ENCODE assay signal across 1 cellular context in the genomic region with DNA sequence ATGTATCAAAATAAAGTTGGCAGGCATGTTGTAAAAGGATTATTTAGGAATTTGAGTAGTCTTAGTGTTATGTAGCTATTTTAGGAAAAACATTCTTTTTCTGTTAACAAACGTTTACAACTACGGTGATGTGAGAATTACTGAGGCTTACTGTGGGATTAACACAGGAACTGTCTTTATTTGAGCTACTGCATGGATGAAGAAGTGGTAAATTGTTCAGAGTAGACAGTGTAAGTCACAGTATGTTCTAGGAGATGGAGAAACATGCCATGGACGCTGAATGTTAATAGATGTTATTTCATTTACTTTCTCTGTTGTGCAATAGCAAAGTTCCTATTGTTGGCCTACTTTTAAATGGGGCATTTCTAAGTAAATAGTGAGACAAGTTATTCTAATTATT.
A peak's percentile ranks its signal among the peaks of the same experiment; 100 is the strongest.
TF ChIP-seq lines count a peak whose summit lies in the region.

No MANE protein-coding gene starts in this region.

TF ChIP-seq in HepG2, 621 proteins besides CTCF, POLR2A, EP300 and RAD21 (continued from another document):
- TF ChIP-seq ZNF773 (CRISPR knock-in tag; IDR thresholded peaks at IDR 0.05; ENCODE audit: borderline replicate concordance) (no peak), NFYC (CRISPR knock-in tag; IDR thresholded peaks at IDR 0.05) (no peak), TCF7L2 (IDR thresholded peaks at IDR 0.05; ENCODE audit: low read depth, low read length) (no peak), ZNF839 (CRISPR knock-in tag; IDR thresholded peaks at IDR 0.05; ENCODE audit: borderline replicate concordance) (no peak), FOXP1 (IDR thresholded peaks at IDR 0.05) (no peak), FOXP1 (CRISPR knock-in tag; IDR thresholded peaks at IDR 0.05) (no peak), GATAD1 (CRISPR knock-in tag; IDR thresholded peaks at IDR 0.05) (0 out of 2 replicates have a peak, but pooled peaks have one; percentile 4), MAF1 (CRISPR knock-in tag; IDR thresholded peaks at IDR 0.05; ENCODE audit: borderline replicate concordance) (no peak), SOX13 (IDR thresholded peaks at IDR 0.05) (no peak), SOX13 (CRISPR knock-in tag; conservative IDR thresholded peaks at IDR 0.05 in 1 of 2, IDR thresholded peaks at IDR 0.05 in 1 of 2) (peak in 1 of 2 experiments; percentile 47; a peak in 1 of 4 replicates), NFKBIZ (CRISPR knock-in tag; IDR thresholded peaks at IDR 0.05) (no peak), NFATC3 (CRISPR knock-in tag; IDR thresholded peaks at IDR 0.05) (no peak), KAT8 (CRISPR knock-in tag; IDR thresholded peaks at IDR 0.05) (peak; percentile 35; the same call in 1 of the 2 replicates), PITX1 (CRISPR knock-in tag; IDR thresholded peaks at IDR 0.05) (no peak), SRY (CRISPR knock-in tag; IDR thresholded peaks at IDR 0.05) (no peak), ZSCAN22 (CRISPR knock-in tag; IDR thresholded peaks at IDR 0.05) (no peak), MIER2 (CRISPR knock-in tag; IDR thresholded peaks at IDR 0.05) (no peak), SAP130 (CRISPR knock-in tag; IDR thresholded peaks at IDR 0.05; ENCODE audit: low read depth) (peak; percentile 32; the same call in 1 of the 2 replicates), HMG20A (CRISPR knock-in tag; IDR thresholded peaks at IDR 0.05; ENCODE audit: borderline replicate concordance) (no peak), ZNF143 (CRISPR knock-in tag; IDR thresholded peaks at IDR 0.05) (no peak), ZNF777 (CRISPR knock-in tag; IDR thresholded peaks at IDR 0.05) (no peak), RARG (CRISPR knock-in tag; IDR thresholded peaks at IDR 0.05; ENCODE audit: low read depth) (no peak), ESRRA (CRISPR knock-in tag; IDR thresholded peaks at IDR 0.05; ENCODE audit: low read depth) (no peak), ZIK1 (CRISPR knock-in tag; IDR thresholded peaks at IDR 0.05; ENCODE audit: borderline replicate concordance, low read depth) (no peak), ZNF24 (IDR thresholded peaks at IDR 0.05) (no peak)
- TF ChIP-seq, protein P1, sequence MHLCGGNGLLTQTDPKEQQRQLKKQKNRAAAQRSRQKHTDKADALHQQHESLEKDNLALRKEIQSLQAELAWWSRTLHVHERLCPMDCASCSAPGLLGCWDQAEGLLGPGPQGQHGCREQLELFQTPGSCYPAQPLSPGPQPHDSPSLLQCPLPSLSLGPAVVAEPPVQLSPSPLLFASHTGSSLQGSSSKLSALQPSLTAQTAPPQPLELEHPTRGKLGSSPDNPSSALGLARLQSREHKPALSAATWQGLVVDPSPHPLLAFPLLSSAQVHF (CRISPR knock-in tag; IDR thresholded peaks at IDR 0.05), result no peak
- TF ChIP-seq, protein P2, sequence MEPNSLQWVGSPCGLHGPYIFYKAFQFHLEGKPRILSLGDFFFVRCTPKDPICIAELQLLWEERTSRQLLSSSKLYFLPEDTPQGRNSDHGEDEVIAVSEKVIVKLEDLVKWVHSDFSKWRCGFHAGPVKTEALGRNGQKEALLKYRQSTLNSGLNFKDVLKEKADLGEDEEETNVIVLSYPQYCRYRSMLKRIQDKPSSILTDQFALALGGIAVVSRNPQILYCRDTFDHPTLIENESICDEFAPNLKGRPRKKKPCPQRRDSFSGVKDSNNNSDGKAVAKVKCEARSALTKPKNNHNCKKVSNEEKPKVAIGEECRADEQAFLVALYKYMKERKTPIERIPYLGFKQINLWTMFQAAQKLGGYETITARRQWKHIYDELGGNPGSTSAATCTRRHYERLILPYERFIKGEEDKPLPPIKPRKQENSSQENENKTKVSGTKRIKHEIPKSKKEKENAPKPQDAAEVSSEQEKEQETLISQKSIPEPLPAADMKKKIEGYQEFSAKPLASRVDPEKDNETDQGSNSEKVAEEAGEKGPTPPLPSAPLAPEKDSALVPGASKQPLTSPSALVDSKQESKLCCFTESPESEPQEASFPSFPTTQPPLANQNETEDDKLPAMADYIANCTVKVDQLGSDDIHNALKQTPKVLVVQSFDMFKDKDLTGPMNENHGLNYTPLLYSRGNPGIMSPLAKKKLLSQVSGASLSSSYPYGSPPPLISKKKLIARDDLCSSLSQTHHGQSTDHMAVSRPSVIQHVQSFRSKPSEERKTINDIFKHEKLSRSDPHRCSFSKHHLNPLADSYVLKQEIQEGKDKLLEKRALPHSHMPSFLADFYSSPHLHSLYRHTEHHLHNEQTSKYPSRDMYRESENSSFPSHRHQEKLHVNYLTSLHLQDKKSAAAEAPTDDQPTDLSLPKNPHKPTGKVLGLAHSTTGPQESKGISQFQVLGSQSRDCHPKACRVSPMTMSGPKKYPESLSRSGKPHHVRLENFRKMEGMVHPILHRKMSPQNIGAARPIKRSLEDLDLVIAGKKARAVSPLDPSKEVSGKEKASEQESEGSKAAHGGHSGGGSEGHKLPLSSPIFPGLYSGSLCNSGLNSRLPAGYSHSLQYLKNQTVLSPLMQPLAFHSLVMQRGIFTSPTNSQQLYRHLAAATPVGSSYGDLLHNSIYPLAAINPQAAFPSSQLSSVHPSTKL (CRISPR knock-in tag; IDR thresholded peaks at IDR 0.05), result peak; percentile 24; the same call in 1 of the 2 replicates
- TF ChIP-seq, protein P3, sequence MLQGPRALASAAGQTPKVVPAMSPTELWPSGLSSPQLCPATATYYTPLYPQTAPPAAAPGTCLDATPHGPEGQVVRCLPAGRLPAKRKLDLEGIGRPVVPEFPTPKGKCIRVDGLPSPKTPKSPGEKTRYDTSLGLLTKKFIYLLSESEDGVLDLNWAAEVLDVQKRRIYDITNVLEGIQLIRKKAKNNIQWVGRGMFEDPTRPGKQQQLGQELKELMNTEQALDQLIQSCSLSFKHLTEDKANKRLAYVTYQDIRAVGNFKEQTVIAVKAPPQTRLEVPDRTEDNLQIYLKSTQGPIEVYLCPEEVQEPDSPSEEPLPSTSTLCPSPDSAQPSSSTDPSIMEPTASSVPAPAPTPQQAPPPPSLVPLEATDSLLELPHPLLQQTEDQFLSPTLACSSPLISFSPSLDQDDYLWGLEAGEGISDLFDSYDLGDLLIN (CRISPR knock-in tag; IDR thresholded peaks at IDR 0.05; ENCODE audit: borderline replicate concordance), result no peak
- TF ChIP-seq, protein P4, sequence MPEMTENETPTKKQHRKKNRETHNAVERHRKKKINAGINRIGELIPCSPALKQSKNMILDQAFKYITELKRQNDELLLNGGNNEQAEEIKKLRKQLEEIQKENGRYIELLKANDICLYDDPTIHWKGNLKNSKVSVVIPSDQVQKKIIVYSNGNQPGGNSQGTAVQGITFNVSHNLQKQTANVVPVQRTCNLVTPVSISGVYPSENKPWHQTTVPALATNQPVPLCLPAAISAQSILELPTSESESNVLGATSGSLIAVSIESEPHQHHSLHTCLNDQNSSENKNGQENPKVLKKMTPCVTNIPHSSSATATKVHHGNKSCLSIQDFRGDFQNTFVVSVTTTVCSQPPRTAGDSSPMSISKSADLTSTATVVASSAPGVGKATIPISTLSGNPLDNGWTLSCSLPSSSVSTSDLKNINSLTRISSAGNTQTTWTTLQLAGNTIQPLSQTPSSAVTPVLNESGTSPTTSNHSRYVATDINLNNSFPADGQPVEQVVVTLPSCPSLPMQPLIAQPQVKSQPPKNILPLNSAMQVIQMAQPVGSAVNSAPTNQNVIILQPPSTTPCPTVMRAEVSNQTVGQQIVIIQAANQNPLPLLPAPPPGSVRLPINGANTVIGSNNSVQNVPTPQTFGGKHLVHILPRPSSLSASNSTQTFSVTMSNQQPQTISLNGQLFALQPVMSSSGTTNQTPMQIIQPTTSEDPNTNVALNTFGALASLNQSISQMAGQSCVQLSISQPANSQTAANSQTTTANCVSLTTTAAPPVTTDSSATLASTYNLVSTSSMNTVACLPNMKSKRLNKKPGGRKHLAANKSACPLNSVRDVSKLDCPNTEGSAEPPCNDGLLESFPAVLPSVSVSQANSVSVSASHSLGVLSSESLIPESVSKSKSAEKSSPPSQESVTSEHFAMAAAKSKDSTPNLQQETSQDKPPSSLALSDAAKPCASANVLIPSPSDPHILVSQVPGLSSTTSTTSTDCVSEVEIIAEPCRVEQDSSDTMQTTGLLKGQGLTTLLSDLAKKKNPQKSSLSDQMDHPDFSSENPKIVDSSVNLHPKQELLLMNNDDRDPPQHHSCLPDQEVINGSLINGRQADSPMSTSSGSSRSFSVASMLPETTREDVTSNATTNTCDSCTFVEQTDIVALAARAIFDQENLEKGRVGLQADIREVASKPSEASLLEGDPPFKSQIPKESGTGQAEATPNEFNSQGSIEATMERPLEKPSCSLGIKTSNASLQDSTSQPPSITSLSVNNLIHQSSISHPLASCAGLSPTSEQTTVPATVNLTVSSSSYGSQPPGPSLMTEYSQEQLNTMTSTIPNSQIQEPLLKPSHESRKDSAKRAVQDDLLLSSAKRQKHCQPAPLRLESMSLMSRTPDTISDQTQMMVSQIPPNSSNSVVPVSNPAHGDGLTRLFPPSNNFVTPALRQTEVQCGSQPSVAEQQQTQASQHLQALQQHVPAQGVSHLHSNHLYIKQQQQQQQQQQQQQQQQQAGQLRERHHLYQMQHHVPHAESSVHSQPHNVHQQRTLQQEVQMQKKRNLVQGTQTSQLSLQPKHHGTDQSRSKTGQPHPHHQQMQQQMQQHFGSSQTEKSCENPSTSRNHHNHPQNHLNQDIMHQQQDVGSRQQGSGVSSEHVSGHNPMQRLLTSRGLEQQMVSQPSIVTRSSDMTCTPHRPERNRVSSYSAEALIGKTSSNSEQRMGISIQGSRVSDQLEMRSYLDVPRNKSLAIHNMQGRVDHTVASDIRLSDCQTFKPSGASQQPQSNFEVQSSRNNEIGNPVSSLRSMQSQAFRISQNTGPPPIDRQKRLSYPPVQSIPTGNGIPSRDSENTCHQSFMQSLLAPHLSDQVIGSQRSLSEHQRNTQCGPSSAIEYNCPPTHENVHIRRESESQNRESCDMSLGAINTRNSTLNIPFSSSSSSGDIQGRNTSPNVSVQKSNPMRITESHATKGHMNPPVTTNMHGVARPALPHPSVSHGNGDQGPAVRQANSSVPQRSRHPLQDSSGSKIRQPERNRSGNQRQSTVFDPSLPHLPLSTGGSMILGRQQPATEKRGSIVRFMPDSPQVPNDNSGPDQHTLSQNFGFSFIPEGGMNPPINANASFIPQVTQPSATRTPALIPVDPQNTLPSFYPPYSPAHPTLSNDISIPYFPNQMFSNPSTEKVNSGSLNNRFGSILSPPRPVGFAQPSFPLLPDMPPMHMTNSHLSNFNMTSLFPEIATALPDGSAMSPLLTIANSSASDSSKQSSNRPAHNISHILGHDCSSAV (CRISPR knock-in tag; IDR thresholded peaks at IDR 0.05; ENCODE audit: borderline replicate concordance), result no peak
- TF ChIP-seq, protein P5, sequence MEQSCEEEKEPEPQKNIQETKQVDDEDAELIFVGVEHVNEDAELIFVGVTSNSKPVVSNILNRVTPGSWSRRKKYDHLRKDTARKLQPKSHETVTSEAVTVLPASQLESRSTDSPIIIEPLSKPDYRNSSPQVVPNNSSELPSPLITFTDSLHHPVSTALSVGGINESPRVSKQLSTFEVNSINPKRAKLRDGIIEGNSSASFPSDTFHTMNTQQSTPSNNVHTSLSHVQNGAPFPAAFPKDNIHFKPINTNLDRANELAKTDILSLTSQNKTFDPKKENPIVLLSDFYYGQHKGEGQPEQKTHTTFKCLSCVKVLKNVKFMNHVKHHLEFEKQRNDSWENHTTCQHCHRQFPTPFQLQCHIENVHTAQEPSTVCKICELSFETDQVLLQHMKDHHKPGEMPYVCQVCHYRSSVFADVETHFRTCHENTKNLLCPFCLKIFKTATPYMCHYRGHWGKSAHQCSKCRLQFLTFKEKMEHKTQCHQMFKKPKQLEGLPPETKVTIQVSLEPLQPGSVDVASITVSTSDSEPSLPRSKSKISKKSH (CRISPR knock-in tag; IDR thresholded peaks at IDR 0.05; ENCODE audit: borderline replicate concordance), result no peak
- TF ChIP-seq, protein P6, sequence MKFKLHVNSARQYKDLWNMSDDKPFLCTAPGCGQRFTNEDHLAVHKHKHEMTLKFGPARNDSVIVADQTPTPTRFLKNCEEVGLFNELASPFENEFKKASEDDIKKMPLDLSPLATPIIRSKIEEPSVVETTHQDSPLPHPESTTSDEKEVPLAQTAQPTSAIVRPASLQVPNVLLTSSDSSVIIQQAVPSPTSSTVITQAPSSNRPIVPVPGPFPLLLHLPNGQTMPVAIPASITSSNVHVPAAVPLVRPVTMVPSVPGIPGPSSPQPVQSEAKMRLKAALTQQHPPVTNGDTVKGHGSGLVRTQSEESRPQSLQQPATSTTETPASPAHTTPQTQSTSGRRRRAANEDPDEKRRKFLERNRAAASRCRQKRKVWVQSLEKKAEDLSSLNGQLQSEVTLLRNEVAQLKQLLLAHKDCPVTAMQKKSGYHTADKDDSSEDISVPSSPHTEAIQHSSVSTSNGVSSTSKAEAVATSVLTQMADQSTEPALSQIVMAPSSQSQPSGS (CRISPR knock-in tag; IDR thresholded peaks at IDR 0.05), result no peak
- TF ChIP-seq, protein P7, sequence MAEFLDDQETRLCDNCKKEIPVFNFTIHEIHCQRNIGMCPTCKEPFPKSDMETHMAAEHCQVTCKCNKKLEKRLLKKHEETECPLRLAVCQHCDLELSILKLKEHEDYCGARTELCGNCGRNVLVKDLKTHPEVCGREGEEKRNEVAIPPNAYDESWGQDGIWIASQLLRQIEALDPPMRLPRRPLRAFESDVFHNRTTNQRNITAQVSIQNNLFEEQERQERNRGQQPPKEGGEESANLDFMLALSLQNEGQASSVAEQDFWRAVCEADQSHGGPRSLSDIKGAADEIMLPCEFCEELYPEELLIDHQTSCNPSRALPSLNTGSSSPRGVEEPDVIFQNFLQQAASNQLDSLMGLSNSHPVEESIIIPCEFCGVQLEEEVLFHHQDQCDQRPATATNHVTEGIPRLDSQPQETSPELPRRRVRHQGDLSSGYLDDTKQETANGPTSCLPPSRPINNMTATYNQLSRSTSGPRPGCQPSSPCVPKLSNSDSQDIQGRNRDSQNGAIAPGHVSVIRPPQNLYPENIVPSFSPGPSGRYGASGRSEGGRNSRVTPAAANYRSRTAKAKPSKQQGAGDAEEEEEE (CRISPR knock-in tag; IDR thresholded peaks at IDR 0.05; ENCODE audit: borderline replicate concordance), result no peak
- TF ChIP-seq, protein P8, sequence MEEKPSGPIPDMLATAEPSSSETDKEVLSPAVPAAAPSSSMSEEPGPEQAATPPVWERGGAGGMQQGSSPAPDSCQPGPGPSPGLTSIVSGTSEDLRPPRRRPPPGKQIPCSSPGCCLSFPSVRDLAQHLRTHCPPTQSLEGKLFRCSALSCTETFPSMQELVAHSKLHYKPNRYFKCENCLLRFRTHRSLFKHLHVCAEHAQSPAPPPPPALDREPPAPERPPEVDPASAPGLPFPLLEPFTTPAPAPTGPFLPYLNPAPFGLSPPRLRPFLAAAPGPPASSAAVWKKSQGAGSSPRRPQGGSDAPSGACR (CRISPR knock-in tag; IDR thresholded peaks at IDR 0.05), result no peak
- TF ChIP-seq, protein P9, sequence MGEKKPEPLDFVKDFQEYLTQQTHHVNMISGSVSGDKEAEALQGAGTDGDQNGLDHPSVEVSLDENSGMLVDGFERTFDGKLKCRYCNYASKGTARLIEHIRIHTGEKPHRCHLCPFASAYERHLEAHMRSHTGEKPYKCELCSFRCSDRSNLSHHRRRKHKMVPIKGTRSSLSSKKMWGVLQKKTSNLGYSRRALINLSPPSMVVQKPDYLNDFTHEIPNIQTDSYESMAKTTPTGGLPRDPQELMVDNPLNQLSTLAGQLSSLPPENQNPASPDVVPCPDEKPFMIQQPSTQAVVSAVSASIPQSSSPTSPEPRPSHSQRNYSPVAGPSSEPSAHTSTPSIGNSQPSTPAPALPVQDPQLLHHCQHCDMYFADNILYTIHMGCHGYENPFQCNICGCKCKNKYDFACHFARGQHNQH (CRISPR knock-in tag; IDR thresholded peaks at IDR 0.05), result no peak
TF ChIP-seq in HepG2: peak in this region for 7.
